In genomic region chr13:44618326-44618725, GRCh38 we compare ENCODE assay signal across 24 cellular contexts. TPM values are rescaled to one million over a fixed set of nuclear protein-coding genes. Genes with fewer than 3 reads are reported as not detected.
DNase-seq lines count a peak whose midpoint lies in the region; ATAC-seq and TF ChIP-seq lines count a peak whose summit lies in the region.
"Had no signal": no experiment of that assay in that cellular context is flagged by ENCODE, and none has a peak within 500 bp of the region (broad histone marks: within the 10 kb centered on the region; RNA-seq: fewer than 3 reads in every experiment).

No MANE protein-coding gene starts in this region.

- no peak overlapping the region for H2BK20ac ChIP-seq in IMR-90 (ENCODE audit: low read depth, low read length)

- intact Hi-C loops in IMR-90 (cut with micrococcal nuclease) = no loop called here
- intact Hi-C loops in posterior vena cava (cut with DNase I) = no loop called here

- H3K79me2 ChIP-seq in osteoblast (ENCODE audit: insufficient read depth, low read length) = no peaks in the 10 kb centered on the region

- H3K4me2 ChIP-seq in IMR-90 (ENCODE audit: low read depth, low read length) (no peak overlapping the region), osteoblast (ENCODE audit: insufficient read depth, low read length) (no peak overlapping the region)
- H3K4me2 ChIP-seq: A549, BLaER1 had no signal

- no peaks in the 10 kb centered on the region for H3K36me3 ChIP-seq in IMR-90 (ENCODE audit: control insufficient read depth, insufficient read depth, low read length)
- no peaks in the 10 kb centered on the region for H3K36me3 ChIP-seq in osteoblast (ENCODE audit: insufficient read depth, low read length)
- H3K36me3 ChIP-seq in gastroesophageal sphincter = no peaks in the 10 kb centered on the region
- H3K36me3 ChIP-seq in effector memory CD4-positive, alpha-beta T cell (ENCODE audit: control insufficient read depth, insufficient read depth, low read length) = no peaks in the 10 kb centered on the region
- H3K36me3 ChIP-seq: BLaER1 had no signal

- H2AFZ ChIP-seq in IMR-90 (replicated peaks; ENCODE audit: low read length, poor library complexity) (no peak overlapping the region), osteoblast (ENCODE audit: low read length) (no peak overlapping the region)

- no peak for TF ChIP-seq RAD21 in IMR-90 (IDR thresholded peaks at IDR 0.05; ENCODE audit: low read length)

- no peak for TF ChIP-seq EP300 in gastroesophageal sphincter (IDR thresholded peaks at IDR 0.05)

- no peak overlapping the region for H3K4ac ChIP-seq in IMR-90 (ENCODE audit: low read depth, low read length)

- H3K79me1 ChIP-seq in IMR-90 (ENCODE audit: low read depth in 1 of 2, low read length in 2 of 2) = no peaks in the 10 kb centered on the region

- no TSS peak for BruUV-seq in IMR-90 (replicated peaks; lab: Mats Ljungman, UMichigan)

- no CpG with 5 or more reads among the region's 1 CpG for WGBS in IMR-90 (ENCODE audit: extremely low coverage in 2 of 2, insufficient read length in 1 of 2), 2 experiments
- 92 to 100% methylated on average over 1 of the region's 1 CpG for WGBS in gastroesophageal sphincter (ENCODE audit: low coverage in 1 of 2), 2 donors

- no peak overlapping the region for H2BK15ac ChIP-seq in IMR-90 (ENCODE audit: low read depth, low read length)

- dilution Hi-C loops in IMR-90 (cut with HindIII; ENCODE audit: low sequenced_read_pairs, unreplicated experiment) = no loop called here

- H3K27ac ChIP-seq in IMR-90 (ENCODE audit: insufficient read depth, low read length) (no peak overlapping the region), osteoblast (ENCODE audit: low read depth, low read length) (no peak overlapping the region), gastroesophageal sphincter (no peak overlapping the region)
- no peak overlapping the region for H3K27ac ChIP-seq in effector memory CD4-positive, alpha-beta T cell (ENCODE audit: insufficient read depth, low read length, poor library complexity, severe bottlenecking)
- H3K27ac ChIP-seq: A549, BLaER1, SK-N-MC had no signal

- DNase-seq in IMR-90 = peak; percentile 44
- DNase-seq in astrocyte of the cerebellum (ENCODE audit: low read depth) = peak; percentile 80
- DNase-seq in fibroblast of peridontal ligament (ENCODE audit: extremely low read depth) = peak; percentile 82
- DNase-seq in osteoblast (ENCODE audit: insufficient read length, low spot score, missing footprints) = peak; percentile 35
- DNase-seq in posterior vena cava (ENCODE audit: low spot score) = no peak
- no peak for DNase-seq in COLO668 (lab: John Stamatoyannopoulos, UW; ENCODE audit: unreplicated experiment)
- DNase-seq in effector memory CD4-positive, alpha-beta T cell = no peak
- DNase-seq: CD8-positive, alpha-beta T cell; DMS53; H7; Kasumi-1; MM.1S; NCI-H1092; NCI-H1436 treated with DMSO at 0.1 percent for 48 hours; NCI-H2029; NCI-H2171 treated with DMSO at 0.1 percent for 48 hours; NCI-H446 treated with DMSO at 0.1 percent for 48 hours; NCI-H69; Right ventricle myocardium superior had no signal

- H2BK120ac ChIP-seq in IMR-90 (ENCODE audit: low read depth, low read length) = no peak overlapping the region

- TF ChIP-seq CTCF in IMR-90 (conservative IDR thresholded peaks at IDR 0.05; ENCODE audit: low read depth, low read length) (no peak), astrocyte of the cerebellum (IDR thresholded peaks at IDR 0.05; ENCODE audit: low read depth, low read length, missing control alignments) (no peak), osteoblast (IDR thresholded peaks at IDR 0.05; ENCODE audit: extremely low read depth, low read depth, low read length) (no peak), gastroesophageal sphincter (IDR thresholded peaks at IDR 0.05) (no peak)

- H3K9me1 ChIP-seq in IMR-90 (ENCODE audit: insufficient read depth, low read length) = no peaks in the 10 kb centered on the region

- no peak overlapping the region for H3K14ac ChIP-seq in IMR-90 (replicated peaks; ENCODE audit: low read depth, low read length)

- POLR2A ChIA-PET in IMR-90 (lab: Charles Lee; ENCODE audit: unreplicated experiment) = no interaction called here

- in situ Hi-C loops in IMR-90 (cut with MboI; ENCODE audit: low sequenced_read_pairs) = no loop called here
- in situ Hi-C loops in astrocyte of the cerebellum (cut with HindIII; ENCODE audit: low sequenced_read_pairs) = no loop called here

- H3K23ac ChIP-seq in IMR-90 (ENCODE audit: low read depth, low read length) = no peak overlapping the region

- H3K27me3 ChIP-seq in IMR-90 (ENCODE audit: control insufficient read depth, insufficient read depth, low read length) (no peaks in the 10 kb centered on the region), osteoblast (ENCODE audit: insufficient read depth, low read length) (no peaks in the 10 kb centered on the region), gastroesophageal sphincter (no peaks in the 10 kb centered on the region)
- no peaks in the 10 kb centered on the region for H3K27me3 ChIP-seq in effector memory CD4-positive, alpha-beta T cell (replicated peaks; ENCODE audit: control insufficient read depth, insufficient read depth, low read length, poor library complexity, severe bottlenecking)
- H3K27me3 ChIP-seq: BLaER1 had no signal

- no peak overlapping the region for H3K56ac ChIP-seq in IMR-90 (ENCODE audit: extremely low read depth, insufficient read depth, low read length)

- CTCF ChIA-PET in IMR-90 (lab: Yijun Ruan, JAX) = interaction anchor here (0.6 kb wide), 1 partner anchor 97 kb away, joined by 3 read pairs; no protein-coding TSS in a partner anchor

- H4K20me1 ChIP-seq in IMR-90 (ENCODE audit: insufficient read depth, low read length) (no peaks in the 10 kb centered on the region), osteoblast (ENCODE audit: insufficient read depth, low read length) (no peaks in the 10 kb centered on the region)
- H4K20me1 ChIP-seq: BLaER1 had no signal

- no peak for TF ChIP-seq POLR2A in IMR-90 (IDR thresholded peaks at IDR 0.05; ENCODE audit: low read depth, low read length)
- no peak for TF ChIP-seq POLR2A in gastroesophageal sphincter (IDR thresholded peaks at IDR 0.05)

- no peak overlapping the region for H2BK5ac ChIP-seq in IMR-90 (ENCODE audit: low read depth, low read length, poor library complexity, severe bottlenecking)

- no peaks in the 10 kb centered on the region for H3K9me3 ChIP-seq in IMR-90 (ENCODE audit: control insufficient read depth, insufficient read depth, low read length)
- no peaks in the 10 kb centered on the region for H3K9me3 ChIP-seq in osteoblast (ENCODE audit: low read depth, low read length)
- no peaks in the 10 kb centered on the region for H3K9me3 ChIP-seq in gastroesophageal sphincter
- H3K9me3 ChIP-seq in effector memory CD4-positive, alpha-beta T cell (ENCODE audit: control insufficient read depth, low read length) = no peaks in the 10 kb centered on the region
- H3K9me3 ChIP-seq: A549, BLaER1 had no signal

- no peak overlapping the region for H2AK9ac ChIP-seq in IMR-90 (replicated peaks; ENCODE audit: low read depth, low read length, poor library complexity)

- no peak overlapping the region for H4K8ac ChIP-seq in IMR-90 (ENCODE audit: low read depth in 2 of 2, low read length in 2 of 2)

- H4K5ac ChIP-seq in IMR-90 (ENCODE audit: low read depth, low read length) = no peak overlapping the region

- H3K4me1 ChIP-seq in IMR-90 (ENCODE audit: control insufficient read depth, insufficient read depth, low read length) (no peaks in the 10 kb centered on the region; the same call in 1 of the 2 replicates), osteoblast (ENCODE audit: insufficient read depth, low read length) (peaks cover 25% of the 10 kb centered on the region), gastroesophageal sphincter (no peaks in the 10 kb centered on the region)
- H3K4me1 ChIP-seq in effector memory CD4-positive, alpha-beta T cell (ENCODE audit: control insufficient read depth, insufficient read depth, low read length, poor library complexity, severe bottlenecking) = no peaks in the 10 kb centered on the region
- H3K4me1 ChIP-seq: BLaER1 had no signal

- 0 out of 2 replicates have a peak, but pooled peaks have one; percentile 37 for ATAC-seq in IMR-90 (ENCODE audit: low read depth)
- ATAC-seq in gastroesophageal sphincter = no peak
- ATAC-seq: A549; CD8-positive, alpha-beta T cell; Panc1 had no signal

- H3K9ac ChIP-seq in IMR-90 (ENCODE audit: low read depth, low read length) = no peak overlapping the region
- H3K9ac ChIP-seq: BLaER1 had no signal

- no peak overlapping the region for H3K18ac ChIP-seq in IMR-90 (ENCODE audit: low read depth, low read length)

- H2AK5ac ChIP-seq in IMR-90 (ENCODE audit: low read depth, low read length) = no peak overlapping the region

- H3K4me3 ChIP-seq in IMR-90 (ENCODE audit: insufficient read depth, low read depth, low read length) (no peak overlapping the region), astrocyte of the cerebellum (ENCODE audit: low read depth, low read length) (no peak overlapping the region), osteoblast (ENCODE audit: insufficient read depth, low read length) (no peak overlapping the region), gastroesophageal sphincter (no peak overlapping the region)
- no peak overlapping the region for H3K4me3 ChIP-seq in effector memory CD4-positive, alpha-beta T cell (ENCODE audit: insufficient read depth, low read depth, low read length, poor library complexity, severe bottlenecking)
- H3K4me3 ChIP-seq: A549, BLaER1, SK-N-MC had no signal

- H4K91ac ChIP-seq in IMR-90 (ENCODE audit: insufficient read depth, low read depth, low read length) = no peak overlapping the region

TF ChIP-seq in IMR-90, 13 proteins besides CTCF, POLR2A, EP300 and RAD21 (continues in another document):
- TF ChIP-seq RCOR1 (IDR thresholded peaks at IDR 0.05; ENCODE audit: insufficient replicate concordance, low read length) = no peak
- no peak for TF ChIP-seq NFE2L2 (IDR thresholded peaks at IDR 0.05; ENCODE audit: low read depth, low read length)
- no peak for TF ChIP-seq USF2 (IDR thresholded peaks at IDR 0.05; ENCODE audit: low read depth, low read length)
- TF ChIP-seq BHLHE40 (IDR thresholded peaks at IDR 0.05; ENCODE audit: low read depth, low read length) = no peak
- TF ChIP-seq MAZ (IDR thresholded peaks at IDR 0.05; ENCODE audit: borderline replicate concordance, low read depth, low read length) = no peak

RNA-seq across cellular contexts. Expression of gene TSC22D1, which starts 42.2 kb away (rescaled TPM):
- total RNA-seq in IMR-90 (2012; rRNA removed) (30.8 and 52.2 TPM in 2 replicates), osteoblast (159 and 173 TPM in 2 replicates), posterior vena cava (100 to 1,000 TPM; 182 to 197 TPM), gastroesophageal sphincter (100 to 1,000 TPM; 223 to 389 (median 262) TPM)
- polyA plus RNA-seq in IMR-90 (2012; rRNA removed) = 42.2 and 44.9 TPM in 2 replicates
- 31.4 and 37.1 TPM in 2 replicates for polyA plus RNA-seq in IMR-90 (2012; cell fraction: cytosol; rRNA removed)
- polyA plus RNA-seq in IMR-90 (2012; cell fraction: nucleus; rRNA removed; ENCODE audit: low replicate concordance) = 42.3 and 132 TPM in 2 replicates

Comparison
In these comparisons a context has a peak if more than half of its experiments do, and no peak if none do; other contexts are left out.
1. DNase-seq: peak in IMR-90 (single experiment), astrocyte of the cerebellum (single experiment), fibroblast of peridontal ligament (single experiment) and osteoblast (single experiment); none in posterior vena cava (single experiment), COLO668 (single experiment) and effector memory CD4-positive, alpha-beta T cell (0 of 3).